26 cellular contexts compared by ENCODE assay signal in the genomic region with DNA sequence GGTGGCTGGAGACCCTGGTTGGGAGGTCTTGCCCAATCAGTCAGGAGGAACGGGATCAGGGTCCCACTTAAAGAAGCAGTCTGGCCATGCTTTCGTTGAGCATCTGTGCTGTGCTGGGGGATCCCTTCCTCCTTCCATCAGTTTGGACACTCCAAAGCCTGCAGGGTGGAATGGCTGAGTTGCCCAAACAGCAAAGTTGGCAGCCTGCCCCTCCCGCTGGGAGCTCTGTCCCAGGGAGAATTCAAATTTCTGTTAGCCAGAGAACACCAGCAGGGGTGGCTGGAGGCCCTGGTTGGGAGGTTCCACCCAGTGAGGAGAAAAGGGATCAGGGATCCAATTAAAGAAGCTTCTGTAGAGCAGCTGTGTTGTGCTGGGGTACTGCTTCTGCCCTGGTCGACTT.
"Had no signal": no experiment of that assay in that cellular context is flagged by ENCODE, and none has a peak within 500 bp of the region (broad histone marks: within the 10 kb centered on the region; RNA-seq: fewer than 3 reads in every experiment).

No MANE protein-coding gene starts in this region.

- DNase-seq: cortex of kidney; effector CD8-positive, alpha-beta T cell; effector memory CD8-positive, alpha-beta T cell; endodermal cell; erythroblast; esophagus squamous epithelium; foreskin fibroblast; foreskin melanocyte; gastrocnemius medialis; glutamatergic neuron; head of caudate nucleus; hippocampal formation; left cardiac atrium; left lung; left ventricle myocardium superior; lower lobe of right lung; mesendoderm; midbrain had no signal

- H3K4me1 ChIP-seq: esophagus squamous epithelium, gastrocnemius medialis, left lung, lower lobe of right lung had no signal

- H3K27ac ChIP-seq: epithelial cell of prostate, esophagus squamous epithelium, gastrocnemius medialis, heart right ventricle, left lung, lower lobe of right lung had no signal

- H3K4me3 Mint-ChIP-seq: dendritic cell treated with granulocyte-macrophage colony-stimulating factor and Interleukin-4, amounts not matched to agents 40 ng/mL and 50 ng/mL, for 4 days; effector memory CD8-positive, alpha-beta T cell; endodermal cell had no signal

- H3K9me3 ChIP-seq: esophagus squamous epithelium, gastrocnemius medialis, heart right ventricle, left lung, lower lobe of right lung had no signal

- FAIRE-seq: colon, endometrium, islet of Langerhans, keratinocyte had no signal

- ATAC-seq: effector memory CD8-positive, alpha-beta T cell; esophagus mucosa; gastrocnemius medialis; left cardiac atrium; left lung; left ventricle myocardium superior; lower lobe of right lung had no signal

- H3K4me3 ChIP-seq: esophagus squamous epithelium, gastrocnemius medialis, heart right ventricle, left lung, lower lobe of right lung had no signal

- H3K36me3 ChIP-seq: esophagus squamous epithelium, gastrocnemius medialis, heart right ventricle, left lung, lower lobe of right lung had no signal

- H3K9me3 Mint-ChIP-seq: dendritic cell treated with granulocyte-macrophage colony-stimulating factor and Interleukin-4, amounts not matched to agents 40 ng/mL and 50 ng/mL, for 4 days; effector memory CD8-positive, alpha-beta T cell; endodermal cell had no signal

- H3K27me3 Mint-ChIP-seq: dendritic cell treated with granulocyte-macrophage colony-stimulating factor and Interleukin-4, amounts not matched to agents 40 ng/mL and 50 ng/mL, for 4 days had no signal

- H3K27me3 ChIP-seq: esophagus squamous epithelium, gastrocnemius medialis, heart right ventricle, left lung had no signal

- H3K27ac Mint-ChIP-seq: dendritic cell treated with granulocyte-macrophage colony-stimulating factor and Interleukin-4, amounts not matched to agents 40 ng/mL and 50 ng/mL, for 4 days; effector memory CD8-positive, alpha-beta T cell; endodermal cell had no signal
